ENCODE assay signal across 8 cellular contexts in the genomic region with DNA sequence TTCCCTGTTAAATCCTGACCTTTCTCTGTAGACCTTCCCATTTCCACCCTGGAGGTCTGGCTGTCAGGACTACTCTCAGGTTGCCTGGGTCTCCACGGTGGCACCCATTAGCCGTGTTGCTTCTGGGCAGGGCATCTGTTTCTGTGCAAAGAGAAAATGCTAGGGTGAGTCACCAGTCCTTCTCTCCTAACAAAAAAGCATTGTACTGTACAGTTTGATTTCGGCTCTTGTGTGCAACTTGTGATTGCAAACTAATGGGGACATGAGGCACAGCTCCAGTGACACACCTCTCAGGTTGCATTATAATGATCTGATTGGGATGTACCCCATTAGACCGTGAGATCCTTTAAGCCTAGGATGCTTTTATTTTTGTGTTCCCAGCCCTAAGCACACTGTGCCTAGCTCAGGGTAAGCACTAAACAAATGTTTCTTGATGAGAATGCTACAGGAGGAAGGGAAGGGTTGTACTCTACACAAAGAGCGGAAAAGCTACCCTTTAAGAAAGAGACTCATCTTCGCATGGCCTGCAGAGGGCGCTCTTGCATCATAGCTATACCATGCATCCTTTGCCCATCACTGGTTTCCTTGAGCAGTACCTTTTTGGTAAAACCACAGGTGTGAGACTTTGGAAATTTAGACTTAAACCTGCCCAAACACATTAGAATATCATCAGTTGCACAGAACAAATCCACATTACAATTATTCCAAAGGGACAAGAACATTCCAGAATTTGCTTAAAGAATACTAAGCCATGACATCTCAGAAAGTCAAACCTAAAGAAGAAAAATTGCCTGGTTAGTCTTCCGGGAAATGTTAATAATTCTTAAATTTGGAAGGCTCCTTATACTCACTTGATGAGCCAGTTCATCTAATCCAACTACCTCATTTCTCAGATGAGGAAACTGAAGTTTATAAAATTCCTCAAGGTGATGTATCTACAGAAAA. TPM values are rescaled to one million over a fixed set of nuclear protein-coding genes. Genes with fewer than 3 reads are reported as not detected.
A peak's percentile ranks its signal among the peaks of the same experiment; 100 is the strongest.
DNase-seq lines count a peak whose midpoint lies in the region; ATAC-seq, FAIRE-seq and TF ChIP-seq lines count a peak whose summit lies in the region.

No MANE protein-coding gene starts in this region.

- WGBS in HepG2 (ENCODE audit: low lambda C conversion rate), result 25% methylated on average over 8 of the region's 8 CpGs

- no peak for TF ChIP-seq POLR2A in HepG2 (IDR thresholded peaks at IDR 0.05; ENCODE audit: insufficient read depth in 1 of 2, low read depth in 2 of 2, low read length in 2 of 2)

- H3K9ac ChIP-seq in HepG2 (ENCODE audit: insufficient read depth, low read depth, low read length), result no peak overlapping the region

- CTCF ChIA-PET in HEK293T (lab: Yijun Ruan, JAX) (interaction anchor here (0.6 to 2.4 kb wide), 7 partner anchors 23 to 1093 kb away, joined by 3 to 11 read pairs (median 5); no protein-coding TSS in a partner anchor), HepG2 (lab: Yijun Ruan, JAX; ENCODE audit: low intra/inter-chr PET ratio, low total read pairs) (interaction anchor here (0.7 kb wide), 1 partner anchor 825 kb away, joined by 3 read pairs; no protein-coding TSS in a partner anchor)

- H3K27ac ChIP-seq in HepG2 (ENCODE audit: extremely low read length, insufficient read depth, low read length), result no peak overlapping the region

- FAIRE-seq in HepG2 (lab: Jason Lieb, UNC), result peak; percentile 52

- H3K27me3 ChIP-seq in HepG2 (ENCODE audit: control insufficient read depth in 1 of 2, insufficient read depth in 2 of 2, low read length in 2 of 2), result no peaks in the 10 kb centered on the region

- no peaks in the 10 kb centered on the region for H4K20me1 ChIP-seq in HepG2 (ENCODE audit: insufficient read depth, low read length)

- peak; percentile 59 for DNase-seq in Daoy (ENCODE audit: low read depth)
- DNase-seq in HEK293T (ENCODE audit: extremely low spot score), result peak; percentile 76
- DNase-seq in NCI-H446 treated with DMSO at 0.1 percent for 48 hours (lab: John Stamatoyannopoulos, UW), result peak; percentile 4
- DNase-seq in activated CD4-positive, alpha-beta T cell treated with anti-CD3 and anti-CD28 coated beads for 4 hours, result peak; percentile 71 to 77
- DNase-seq in choroid plexus epithelial cell (ENCODE audit: low read depth), result peak; percentile 85
- peak; percentile 65 for DNase-seq in HepG2 (ENCODE audit: low spot score)
- DNase-seq in stimulated activated CD4-positive, alpha-beta T cell treated with anti-CD3 and anti-CD28 coated beads, TNF-alpha, amount 100 ng/mL, for 24 hours (ENCODE audit: low read depth in 3 of 3), result peak; percentile 54 to 72 (median 70)

- peaks cover 24% of the 10 kb centered on the region for H3K4me1 ChIP-seq in HepG2 (ENCODE audit: insufficient read depth, low read length)

- TF ChIP-seq CTCF in choroid plexus epithelial cell (conservative IDR thresholded peaks at IDR 0.05; ENCODE audit: low read depth, low read length), result peak; percentile 98
- peak; percentile 94 for TF ChIP-seq CTCF in HepG2 (CRISPR knock-in tag; IDR thresholded peaks at IDR 0.05)

- POLR2A ChIA-PET in HEK293T (lab: Yijun Ruan, JAX) (no interaction called here), HepG2 (lab: Yijun Ruan, JAX) (interaction anchor here (0.9 to 1.5 kb wide), 2 partner anchors 104 to 935 kb away, joined by 3 read pairs; no protein-coding TSS in a partner anchor)

- H3K4me2 ChIP-seq in HepG2 (ENCODE audit: low read depth, low read length), result peak overlapping the region; percentile 48

- intact Hi-C loops in HepG2 (cut with micrococcal nuclease; ENCODE audit: unreplicated experiment), result loop anchor here (1.0 to 5.0 kb wide), 4 partner anchors 106 to 1094 kb away; no protein-coding TSS in a partner anchor

- BruUV-seq in HepG2 (replicated peaks; lab: Mats Ljungman, UMichigan), result no TSS peak

- ATAC-seq in HepG2, result peak; percentile 87
- no peak for ATAC-seq in GM21367 (IDR thresholded peaks at IDR 0.05; ENCODE audit: unreplicated experiment)

- H3K79me2 ChIP-seq in HepG2 (ENCODE audit: insufficient read depth, low read length), result no peaks in the 10 kb centered on the region

- TF ChIP-seq EP300 in HepG2 (IDR thresholded peaks at IDR 0.05; ENCODE audit: low read depth in 2 of 2, low read length in 2 of 2) (no peak), HepG2 (CRISPR knock-in tag; IDR thresholded peaks at IDR 0.05; ENCODE audit: borderline replicate concordance) (no peak)

- H2AFZ ChIP-seq in HepG2 (ENCODE audit: low read length), result no peak overlapping the region

- no peaks in the 10 kb centered on the region for H3K9me3 ChIP-seq in HepG2 (ENCODE audit: low read length)

- H3K36me3 ChIP-seq in HepG2 (replicated peaks in 1 of 2; ENCODE audit: control insufficient read depth in 1 of 2, insufficient read depth in 2 of 2, low read length in 2 of 2), result no peaks in the 10 kb centered on the region

- H3K4me3 ChIP-seq in choroid plexus epithelial cell (ENCODE audit: low read depth, low read length) (no peak overlapping the region), HepG2 (replicated peaks in 1 of 3; ENCODE audit: insufficient read depth in 1 of 3, low read depth in 2 of 3, low read length in 3 of 3) (peak overlapping the region in 1 of 3 experiments; percentile 4; a peak in 1 of 6 replicates)

- in situ Hi-C loops in HepG2 (cut with HindIII; ENCODE audit: extremely low pct_ligation_motif_present, low pct_unique_long_range_greater_than_20kb), result loop anchor here (10.0 to 25.0 kb wide), 4 partner anchors 561 to 1086 kb away; no protein-coding TSS in a partner anchor

- TF ChIP-seq RAD21 in HepG2 (CRISPR knock-in tag; IDR thresholded peaks at IDR 0.05), result peak; percentile 81

RNA-seq across cellular contexts. Expression of a gene that starts 20.3 kb away (rescaled TPM):
- 8.4 and 13.7 TPM in 2 replicates for total RNA-seq in Daoy (2014; rRNA removed; shearing (Covaris generic))
- 18.8 and 22.0 TPM in 2 replicates for total RNA-seq in HepG2 (2016; rRNA removed; fragmentation: Illumina TruSeq; extraction: Trizol)
- total RNA-seq in HepG2 (2016; cell fraction: cytosol; rRNA removed; fragmentation: Illumina TruSeq; extraction: Trizol; ENCODE audit: low read depth), result 3.8 and 4.1 TPM in 2 replicates
- total RNA-seq in HepG2 (2016; cell fraction: insoluble cytoplasmic fraction; rRNA removed; fragmentation: Illumina TruSeq; extraction: Trizol), result 17.5 and 19.2 TPM in 2 replicates
- 9.3 and 10.2 TPM in 2 replicates for total RNA-seq in HepG2 (2016; cell fraction: membrane; rRNA removed; fragmentation: Illumina TruSeq; extraction: Trizol)
- 27.0 and 27.5 TPM in 2 replicates for total RNA-seq in HepG2 (2016; cell fraction: nucleus; rRNA removed; fragmentation: Illumina TruSeq; extraction: Trizol)
- polyA plus RNA-seq in HepG2 (2011; rRNA removed), result 22.5 and 24.4 TPM in 2 replicates
- 8.9 and 14.0 TPM in 2 replicates for polyA plus RNA-seq in HepG2 (2011; cell fraction: cytosol; rRNA removed)
- 21.8 and 30.3 TPM in 2 replicates for polyA plus RNA-seq in HepG2 (2011; cell fraction: nucleus; rRNA removed)
- polyA plus RNA-seq in HepG2 (2012), result 23.7 and 25.7 TPM in 2 replicates
- polyA plus RNA-seq in HepG2 (2016; cell fraction: cytosol; fragmentation: Illumina TruSeq; extraction: Trizol; ENCODE audit: low read depth), result 4.4 and 5.2 TPM in 2 replicates
- 14.1 and 15.8 TPM in 2 replicates for polyA plus RNA-seq in HepG2 (2016; cell fraction: insoluble cytoplasmic fraction; fragmentation: Illumina TruSeq; extraction: Trizol; ENCODE audit: low read depth)
- polyA plus RNA-seq in HepG2 (2016; cell fraction: membrane; fragmentation: Illumina TruSeq; extraction: Trizol; ENCODE audit: low read depth), result 9.0 and 9.8 TPM in 2 replicates
- 60.4 and 60.6 TPM in 2 replicates for polyA plus RNA-seq in HepG2 (2016; cell fraction: nucleus; fragmentation: Illumina TruSeq; extraction: Trizol; ENCODE audit: insufficient read depth, low read depth)
- polyA minus RNA-seq in HepG2 (2011; rRNA and poly(A)+ RNA removed; ENCODE audit: low replicate concordance), result 7.9 TPM in 2 replicates
- 8.6 and 10.7 TPM in 2 replicates for polyA minus RNA-seq in HepG2 (2011; cell fraction: cytosol; rRNA and poly(A)+ RNA removed)
- 11.3 and 14.4 TPM in 2 replicates for polyA minus RNA-seq in HepG2 (2011; cell fraction: nucleus; rRNA and poly(A)+ RNA removed)

RNA-seq across cellular contexts. Expression of a gene that starts 38.7 kb away (rescaled TPM):
- total RNA-seq in Daoy (2014; rRNA removed; shearing (Covaris generic)), result 1.4 and 1.9 TPM in 2 replicates
- 0.94 and 1.0 TPM in 2 replicates for total RNA-seq in HepG2 (2016; rRNA removed; fragmentation: Illumina TruSeq; extraction: Trizol)
- 0.26 TPM in 1 of 2 replicates, not detected in the other for total RNA-seq in HepG2 (2016; cell fraction: cytosol; rRNA removed; fragmentation: Illumina TruSeq; extraction: Trizol; ENCODE audit: low read depth)
- 0.69 and 1.00 TPM in 2 replicates for total RNA-seq in HepG2 (2016; cell fraction: insoluble cytoplasmic fraction; rRNA removed; fragmentation: Illumina TruSeq; extraction: Trizol)
- total RNA-seq in HepG2 (2016; cell fraction: membrane; rRNA removed; fragmentation: Illumina TruSeq; extraction: Trizol), result 0.46 and 0.62 TPM in 2 replicates
- 0.59 and 0.60 TPM in 2 replicates for total RNA-seq in HepG2 (2016; cell fraction: nucleus; rRNA removed; fragmentation: Illumina TruSeq; extraction: Trizol)
- 0.98 and 1.5 TPM in 2 replicates for polyA plus RNA-seq in HepG2 (2011; rRNA removed)
- polyA plus RNA-seq in HepG2 (2011; cell fraction: cytosol; rRNA removed), result 0.43 and 0.60 TPM in 2 replicates
- polyA plus RNA-seq in HepG2 (2011; cell fraction: nucleus; rRNA removed), result 0.50 and 0.66 TPM in 2 replicates
- polyA plus RNA-seq in HepG2 (2012), result 0.23 and 0.53 TPM in 2 replicates
- 0.23 and 0.28 TPM in 2 replicates for polyA plus RNA-seq in HepG2 (2016; cell fraction: cytosol; fragmentation: Illumina TruSeq; extraction: Trizol; ENCODE audit: low read depth)
- polyA plus RNA-seq in HepG2 (2016; cell fraction: insoluble cytoplasmic fraction; fragmentation: Illumina TruSeq; extraction: Trizol; ENCODE audit: low read depth), result 0.28 and 0.70 TPM in 2 replicates
- polyA plus RNA-seq in HepG2 (2016; cell fraction: membrane; fragmentation: Illumina TruSeq; extraction: Trizol; ENCODE audit: low read depth), result 0.38 and 0.57 TPM in 2 replicates
- 0.92 and 1.1 TPM in 2 replicates for polyA plus RNA-seq in HepG2 (2016; cell fraction: nucleus; fragmentation: Illumina TruSeq; extraction: Trizol; ENCODE audit: insufficient read depth, low read depth)
- 1.6 and 3.4 TPM in 2 replicates for polyA minus RNA-seq in HepG2 (2011; rRNA and poly(A)+ RNA removed; ENCODE audit: low replicate concordance)
- polyA minus RNA-seq in HepG2 (2011; cell fraction: cytosol; rRNA and poly(A)+ RNA removed), result 0.79 and 0.97 TPM in 2 replicates
- polyA minus RNA-seq in HepG2 (2011; cell fraction: nucleus; rRNA and poly(A)+ RNA removed), result 6.3 and 7.2 TPM in 2 replicates

RNA-seq across cellular contexts. Expression of a gene that starts 40.4 kb away (rescaled TPM):
- total RNA-seq in Daoy (2014; rRNA removed; shearing (Covaris generic)), result 7.0 and 7.5 TPM in 2 replicates
- total RNA-seq in HepG2 (2016; rRNA removed; fragmentation: Illumina TruSeq; extraction: Trizol), result 5.9 and 6.8 TPM in 2 replicates
- total RNA-seq in HepG2 (2016; cell fraction: cytosol; rRNA removed; fragmentation: Illumina TruSeq; extraction: Trizol; ENCODE audit: low read depth), result 0.97 and 1.0 TPM in 2 replicates
- 5.3 and 8.0 TPM in 2 replicates for total RNA-seq in HepG2 (2016; cell fraction: insoluble cytoplasmic fraction; rRNA removed; fragmentation: Illumina TruSeq; extraction: Trizol)
- total RNA-seq in HepG2 (2016; cell fraction: membrane; rRNA removed; fragmentation: Illumina TruSeq; extraction: Trizol), result 2.8 TPM in 2 replicates
- total RNA-seq in HepG2 (2016; cell fraction: nucleus; rRNA removed; fragmentation: Illumina TruSeq; extraction: Trizol), result 2.6 and 3.9 TPM in 2 replicates
- 2.2 and 2.7 TPM in 2 replicates for polyA plus RNA-seq in HepG2 (2011; rRNA removed)
- 1.2 and 1.7 TPM in 2 replicates for polyA plus RNA-seq in HepG2 (2011; cell fraction: cytosol; rRNA removed)
- 1.6 TPM in 2 replicates for polyA plus RNA-seq in HepG2 (2011; cell fraction: nucleus; rRNA removed)
- 4.8 and 6.4 TPM in 2 replicates for polyA plus RNA-seq in HepG2 (2012)
- 0.95 and 1.1 TPM in 2 replicates for polyA plus RNA-seq in HepG2 (2016; cell fraction: cytosol; fragmentation: Illumina TruSeq; extraction: Trizol; ENCODE audit: low read depth)
- 11.8 and 13.0 TPM in 2 replicates for polyA plus RNA-seq in HepG2 (2016; cell fraction: insoluble cytoplasmic fraction; fragmentation: Illumina TruSeq; extraction: Trizol; ENCODE audit: low read depth)
- polyA plus RNA-seq in HepG2 (2016; cell fraction: membrane; fragmentation: Illumina TruSeq; extraction: Trizol; ENCODE audit: low read depth), result 2.9 and 3.0 TPM in 2 replicates
- 6.9 and 7.1 TPM in 2 replicates for polyA plus RNA-seq in HepG2 (2016; cell fraction: nucleus; fragmentation: Illumina TruSeq; extraction: Trizol; ENCODE audit: insufficient read depth, low read depth)
- 0.80 and 0.82 TPM in 2 replicates for polyA minus RNA-seq in HepG2 (2011; rRNA and poly(A)+ RNA removed; ENCODE audit: low replicate concordance)
- polyA minus RNA-seq in HepG2 (2011; cell fraction: cytosol; rRNA and poly(A)+ RNA removed), result 1.5 and 1.9 TPM in 2 replicates
- 2.7 and 3.2 TPM in 2 replicates for polyA minus RNA-seq in HepG2 (2011; cell fraction: nucleus; rRNA and poly(A)+ RNA removed)

Comparison
In these comparisons a context has a peak if more than half of its experiments do, and no peak if none do; other contexts are left out.
1. DNase-seq: peak in every context shown above with its lines; median percentile 85 in choroid plexus epithelial cell; 76 in HEK293T; 74 in activated CD4-positive, alpha-beta T cell treated with anti-CD3 and anti-CD28 coated beads for 4 hours; 70 in stimulated activated CD4-positive, alpha-beta T cell treated with anti-CD3 and anti-CD28 coated beads, TNF-alpha, amount 100 ng/mL, for 24 hours; 65 in HepG2; 59 in Daoy; 4 in NCI-H446 treated with DMSO at 0.1 percent for 48 hours.